1 cellular context compared by ENCODE assay signal in the genomic region with DNA sequence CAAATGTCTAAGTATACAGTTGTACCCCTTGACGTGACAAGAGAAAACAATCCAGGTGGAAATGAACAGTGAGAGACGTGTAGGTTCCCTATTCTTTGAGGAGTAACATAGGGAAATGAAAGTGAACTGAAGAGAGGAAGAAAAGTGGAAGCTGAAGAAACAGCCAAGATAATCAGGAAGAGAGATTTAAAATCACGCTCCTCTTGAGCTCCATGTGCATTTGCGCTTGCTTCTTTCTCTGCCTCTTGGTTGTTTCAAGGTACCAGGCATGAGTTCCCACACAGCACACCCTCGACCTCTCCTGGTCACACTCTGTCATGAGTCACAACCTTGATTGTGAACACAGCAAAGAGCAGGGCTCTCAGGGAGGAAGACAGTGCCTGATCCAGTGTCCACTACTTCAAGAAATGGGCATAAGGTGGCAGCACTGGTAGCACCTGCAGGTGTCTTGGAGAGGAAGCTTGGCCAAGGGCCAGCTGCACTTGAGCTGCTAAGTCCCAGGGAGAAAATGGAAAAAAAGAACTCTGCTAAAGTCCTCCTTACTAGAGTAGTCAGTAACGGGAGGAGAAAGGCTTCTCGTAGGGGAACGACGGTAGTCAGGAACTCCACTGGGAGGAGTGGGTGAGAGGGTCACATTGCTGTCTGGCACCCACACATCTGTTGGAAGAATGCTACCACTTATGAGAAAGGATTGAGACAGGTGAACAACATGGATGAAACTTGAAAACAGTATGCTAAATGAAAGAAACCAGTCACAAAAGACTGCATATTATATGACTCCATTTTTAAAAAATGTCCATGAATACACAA.
TF ChIP-seq lines count a peak whose summit lies in the region.

No MANE protein-coding gene starts in this region.

TF ChIP-seq in GM12878, 131 proteins besides CTCF, POLR2A, EP300 and RAD21 (continued from another document):
- no peak for TF ChIP-seq NFYA (IDR thresholded peaks at IDR 0.05; ENCODE audit: borderline replicate concordance, low read depth, low read length)
- TF ChIP-seq YY1 (IDR thresholded peaks at IDR 0.05; ENCODE audit: low read depth, low read length), result no peak
